ENCODE assay signal across 8 cellular contexts in the genomic region with DNA sequence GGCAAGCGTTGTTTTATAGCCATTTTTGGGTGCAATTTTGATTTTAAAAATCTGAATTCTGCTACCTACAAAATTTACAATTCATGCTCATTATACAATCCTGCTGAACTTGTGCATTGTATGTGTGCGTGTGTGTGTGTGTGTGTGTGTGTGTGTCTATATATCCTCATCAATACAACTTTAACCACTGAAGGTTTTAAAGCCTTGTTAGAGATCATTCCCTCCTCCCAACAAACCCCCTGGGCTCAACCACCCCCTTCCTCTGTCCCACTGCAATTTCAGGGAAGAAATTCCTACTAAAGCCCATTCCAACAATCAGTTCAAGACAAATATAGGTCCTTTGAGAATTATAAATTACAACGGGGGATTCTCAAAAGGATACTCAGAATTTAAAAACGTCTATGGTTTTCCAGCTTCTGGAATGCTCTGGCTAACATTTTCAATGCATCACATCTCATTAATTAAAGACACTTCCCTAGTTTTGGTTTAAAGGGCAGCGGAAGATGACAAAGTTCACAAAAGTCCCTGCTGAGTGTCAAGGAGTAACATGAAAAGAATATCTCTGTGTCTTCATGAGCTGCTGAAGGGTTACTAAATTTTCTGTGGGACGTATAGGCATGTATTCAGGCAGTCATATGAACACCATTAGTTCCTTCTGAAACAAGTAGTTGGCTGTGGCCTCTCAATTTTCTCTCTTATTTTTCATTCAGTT. TPM values are rescaled to one million over a fixed set of nuclear protein-coding genes. Genes with fewer than 3 reads are reported as not detected.
DNase-seq lines count a peak whose midpoint lies in the region; ATAC-seq and TF ChIP-seq lines count a peak whose summit lies in the region.

No MANE protein-coding gene starts in this region.

- peak overlapping the region; percentile 83 for H3K4me3 Mint-ChIP-seq in Caco-2 (ENCODE audit: unreplicated experiment)

- peaks cover 24% of the 10 kb centered on the region for H3K4me1 Mint-ChIP-seq in Caco-2 (ENCODE audit: low read depth, unreplicated experiment)

- peak overlapping the region; percentile 45 for H3K27ac Mint-ChIP-seq in Caco-2 (ENCODE audit: unreplicated experiment)

- H3K9me3 Mint-ChIP-seq in Caco-2 (ENCODE audit: unreplicated experiment) = no peaks in the 10 kb centered on the region

- intact Hi-C loops in Caco-2 (cut with micrococcal nuclease; ENCODE audit: unreplicated experiment) = loop anchor here (2.0 to 10.0 kb wide), 2 partner anchors 449 to 827 kb away; no protein-coding TSS in a partner anchor

- peak overlapping the region; percentile 58 for H3K4me3 ChIP-seq in Caco-2 (ENCODE audit: low read depth, low read length)
- H3K4me3 ChIP-seq in OCI-LY1 (ENCODE audit: low read depth, low read length, poor library complexity, severe bottlenecking) = peak overlapping the region; percentile 39
- H3K4me3 ChIP-seq in endocrine pancreas (ENCODE audit: control insufficient read depth, insufficient read depth, low read length) = peak overlapping the region; percentile 96
- peak overlapping the region; percentile 68 for H3K4me3 ChIP-seq in neural cell (ENCODE audit: low read length)

- H3K27ac ChIP-seq in OCI-LY1 (ENCODE audit: low read depth, low read length, poor library complexity, severe bottlenecking) (no peak overlapping the region), neural cell (ENCODE audit: low read length) (peak overlapping the region; percentile 64)

- H3K4me1 ChIP-seq in Caco-2 (peaks cover 9% of the 10 kb centered on the region), OCI-LY1 (ENCODE audit: insufficient read depth, low read length, severe bottlenecking) (peaks cover 23% of the 10 kb centered on the region), endocrine pancreas (ENCODE audit: control insufficient read depth, insufficient read depth, low read length) (peaks cover 18% of the 10 kb centered on the region)

- TF ChIP-seq CTCF in Caco-2 (IDR thresholded peaks at IDR 0.05; ENCODE audit: insufficient read depth in 1 of 2, low read depth in 1 of 2, low read length in 1 of 2, severe bottlenecking in 1 of 2, unreplicated experiment in 1 of 2) (no peak), OCI-LY1 (IDR thresholded peaks at IDR 0.05; ENCODE audit: low read length) (no peak), neural cell (IDR thresholded peaks at IDR 0.05; ENCODE audit: poor library complexity, severe bottlenecking) (no peak)

- H3K36me3 ChIP-seq in Caco-2 (ENCODE audit: control insufficient read depth, insufficient read depth, low read length) (no peaks in the 10 kb centered on the region), OCI-LY1 (ENCODE audit: insufficient read depth, low read length) (no peaks in the 10 kb centered on the region), endocrine pancreas (ENCODE audit: control insufficient read depth, insufficient read depth, low read length) (no peaks in the 10 kb centered on the region), neural cell (ENCODE audit: insufficient read depth, low read length) (no peaks in the 10 kb centered on the region)

- H3K4me2 ChIP-seq in OCI-LY1 (ENCODE audit: low read length) = peak overlapping the region; percentile 46
- peak overlapping the region; percentile 61 for H3K4me2 ChIP-seq in neural cell (ENCODE audit: low read length)

- BruUV-seq in Caco-2 (replicated peaks; lab: Mats Ljungman, UMichigan) = no TSS peak

- peaks cover 6% of the 10 kb centered on the region for H3K36me3 Mint-ChIP-seq in Caco-2 (ENCODE audit: insufficient read depth, unreplicated experiment)

- no peaks in the 10 kb centered on the region for H3K79me2 ChIP-seq in OCI-LY1 (ENCODE audit: insufficient read depth, low read length)
- peaks cover 41% of the 10 kb centered on the region for H3K79me2 ChIP-seq in neural cell (replicated peaks; ENCODE audit: insufficient read depth, low read length)

- H3K27me3 ChIP-seq in Caco-2 (replicated peaks; ENCODE audit: control insufficient read depth, insufficient read depth, low read length) (no peaks in the 10 kb centered on the region), OCI-LY1 (ENCODE audit: insufficient read depth, low read length) (no peaks in the 10 kb centered on the region), endocrine pancreas (ENCODE audit: control insufficient read depth, insufficient read depth, low read length) (no peaks in the 10 kb centered on the region), neural cell (ENCODE audit: insufficient read depth, low read depth, low read length) (no peaks in the 10 kb centered on the region)

- H4K20me1 ChIP-seq in OCI-LY1 (ENCODE audit: insufficient read depth, low read length) = no peaks in the 10 kb centered on the region
- H4K20me1 ChIP-seq in neural cell (ENCODE audit: insufficient read depth) = no peaks in the 10 kb centered on the region

- H3K9ac ChIP-seq in OCI-LY1 (ENCODE audit: low read length) (no peak overlapping the region), endocrine pancreas (ENCODE audit: control insufficient read depth, insufficient read depth, low read length) (peak overlapping the region; percentile 77), neural cell (ENCODE audit: low read length) (peak overlapping the region; percentile 66)

- no peaks in the 10 kb centered on the region for H3K9me2 ChIP-seq in OCI-LY1 (ENCODE audit: low read depth, low read length)
- H3K9me2 ChIP-seq in neural cell (ENCODE audit: insufficient read depth, low read length) = no peaks in the 10 kb centered on the region

- H2AFZ ChIP-seq in OCI-LY1 (ENCODE audit: low read length) (no peak overlapping the region), neural cell (ENCODE audit: low read depth, low read length) (peak overlapping the region; percentile 35)

- no peaks in the 10 kb centered on the region for H3F3A ChIP-seq in OCI-LY1 (ENCODE audit: insufficient read depth, low read length)
- no peaks in the 10 kb centered on the region for H3F3A ChIP-seq in neural cell (ENCODE audit: insufficient read depth, low read length, poor library complexity, severe bottlenecking)

- POLR2A ChIA-PET in Caco-2 (lab: Charles Lee) = no interaction called here

- TF ChIP-seq RAD21 in neural cell (conservative IDR thresholded peaks at IDR 0.05) = no peak

- H3K9me3 ChIP-seq in Caco-2 (no peaks in the 10 kb centered on the region), OCI-LY1 (ENCODE audit: low read length) (no peaks in the 10 kb centered on the region), endocrine pancreas (ENCODE audit: control insufficient read depth, low read length) (no peaks in the 10 kb centered on the region), neural cell (ENCODE audit: low read length) (no peaks in the 10 kb centered on the region)

- peak; percentile 6 for TF ChIP-seq EP300 in neural cell (conservative IDR thresholded peaks at IDR 0.05; ENCODE audit: poor library complexity, severe bottlenecking)

- no peak for DNase-seq in Caco-2
- DNase-seq in NCI-H774 (lab: John Stamatoyannopoulos, UW) = no peak
- no peak for DNase-seq in NCI-H345 (lab: John Stamatoyannopoulos, UW)

- CTCF ChIA-PET in Caco-2 (lab: Charles Lee) = no interaction called here

- H3K27me3 Mint-ChIP-seq in Caco-2 (ENCODE audit: insufficient read depth, unreplicated experiment) = no peaks in the 10 kb centered on the region

- ATAC-seq in GM18867 (IDR thresholded peaks at IDR 0.05; ENCODE audit: unreplicated experiment) (no peak), GM18519 (IDR thresholded peaks at IDR 0.05; ENCODE audit: low FRiP score, unreplicated experiment) (no peak)

TF ChIP-seq in neural cell, 6 proteins besides CTCF, POLR2A, EP300 and RAD21:
- no peak for TF ChIP-seq POLR2AphosphoS5 (IDR thresholded peaks at IDR 0.05)
- no peak for TF ChIP-seq TAF1 (IDR thresholded peaks at IDR 0.05; ENCODE audit: low read depth)
- TF ChIP-seq MXI1 (conservative IDR thresholded peaks at IDR 0.05; ENCODE audit: poor library complexity, severe bottlenecking) = no peak
- TF ChIP-seq SMC3 (conservative IDR thresholded peaks at IDR 0.05; ENCODE audit: poor library complexity) = no peak

RNA-seq across cellular contexts. Expression of a gene that starts 0.9 kb away (rescaled TPM):
- total RNA-seq in Caco-2 (2022) = 55.1 and 55.4 TPM in 2 replicates
- polyA plus RNA-seq in neural cell = 20.7 and 22.8 TPM in 2 replicates
- polyA minus RNA-seq in neural cell = 130 and 157 TPM in 2 replicates

Comparison
In these comparisons a context has a peak if more than half of its experiments do, and no peak if none do; other contexts are left out.
1. H3K4me3 ChIP-seq: peak in every context shown above with its lines; median percentile 96 in endocrine pancreas; 68 in neural cell; 58 in Caco-2; 39 in OCI-LY1.